8 cellular contexts compared by ENCODE assay signal in the genomic region with DNA sequence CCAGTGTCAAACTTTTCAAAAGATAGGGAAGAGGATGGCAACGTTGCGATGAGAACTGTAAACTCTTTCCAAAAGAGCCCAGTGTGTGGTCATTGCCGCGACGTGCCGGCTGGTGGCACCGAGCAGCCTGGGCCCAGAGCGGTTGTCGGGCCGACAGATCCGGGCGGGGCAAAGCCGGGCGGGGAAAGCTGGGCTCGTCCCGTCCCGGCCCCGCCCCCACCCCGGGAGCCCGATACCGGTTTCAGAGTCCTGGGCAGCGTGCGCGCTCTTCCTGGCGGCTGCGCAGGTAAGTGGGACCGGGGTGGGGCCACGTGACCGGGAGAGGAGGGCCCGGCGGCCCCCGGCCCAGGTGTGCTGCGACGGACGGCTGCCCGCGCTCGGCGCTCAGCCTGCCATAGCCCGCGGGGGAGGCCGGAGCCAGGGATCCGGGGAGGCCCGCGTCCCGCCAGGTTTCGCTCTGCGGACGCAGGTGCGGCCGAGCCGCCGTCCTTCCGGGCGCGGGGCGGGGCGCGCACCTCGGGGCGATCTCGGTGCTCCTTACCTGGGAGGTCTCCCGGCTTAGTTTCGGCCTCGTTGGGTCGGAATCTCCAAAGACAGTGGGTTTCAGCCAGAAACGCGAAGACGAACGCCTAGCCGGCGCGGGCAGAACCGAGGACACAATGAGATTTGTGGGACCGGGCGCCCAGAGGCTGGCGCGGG. TPM values are rescaled to one million over a fixed set of nuclear protein-coding genes. Genes with fewer than 3 reads are reported as not detected.
DNase-seq lines count a peak whose midpoint lies in the region; ATAC-seq and TF ChIP-seq lines count a peak whose summit lies in the region.

A gene with protein sequence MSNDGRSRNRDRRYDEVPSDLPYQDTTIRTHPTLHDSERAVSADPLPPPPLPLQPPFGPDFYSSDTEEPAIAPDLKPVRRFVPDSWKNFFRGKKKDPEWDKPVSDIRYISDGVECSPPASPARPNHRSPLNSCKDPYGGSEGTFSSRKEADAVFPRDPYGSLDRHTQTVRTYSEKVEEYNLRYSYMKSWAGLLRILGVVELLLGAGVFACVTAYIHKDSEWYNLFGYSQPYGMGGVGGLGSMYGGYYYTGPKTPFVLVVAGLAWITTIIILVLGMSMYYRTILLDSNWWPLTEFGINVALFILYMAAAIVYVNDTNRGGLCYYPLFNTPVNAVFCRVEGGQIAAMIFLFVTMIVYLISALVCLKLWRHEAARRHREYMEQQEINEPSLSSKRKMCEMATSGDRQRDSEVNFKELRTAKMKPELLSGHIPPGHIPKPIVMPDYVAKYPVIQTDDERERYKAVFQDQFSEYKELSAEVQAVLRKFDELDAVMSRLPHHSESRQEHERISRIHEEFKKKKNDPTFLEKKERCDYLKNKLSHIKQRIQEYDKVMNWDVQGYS (plus strand): TSS at position 232 of the 699 bp plus-strand sequence. CDS start 4,270 bp downstream, outside the sequence.

- DNase-seq in OCI-LY7 (ENCODE audit: low spot score) (no peak), heart right ventricle (peak; percentile 49 to 69), progenitor cell of endocrine pancreas (ENCODE audit: low spot score, unreplicated experiment) (peak; percentile 86), aorta (peak; percentile 73 to 84), T1000 (lab: John Stamatoyannopoulos, UW) (no peak)
- DNase-seq in activated naive CD8-positive, alpha-beta T cell treated with anti-CD3 and anti-CD28 coated beads, Interleukin-2, amount 50 U/mL, for 24 hours = peak; percentile 46

- CTCF ChIA-PET in OCI-LY7 (lab: Charles Lee; ENCODE audit: unreplicated experiment) = no interaction called here

- H3K4me1 Mint-ChIP-seq in activated naive CD8-positive, alpha-beta T cell treated with anti-CD3 and anti-CD28 coated beads, Interleukin-2, amount 50 U/mL, for 24 hours = peaks cover 5% of the 10 kb centered on the region
- peaks cover 18% of the 10 kb centered on the region for H3K4me1 Mint-ChIP-seq in progenitor cell of endocrine pancreas (ENCODE audit: low read depth)

- peaks cover 73% of the 10 kb centered on the region for H3K36me3 ChIP-seq in OCI-LY7 (ENCODE audit: insufficient read depth, low read length)
- peaks cover 0 to 49% (median 8%) of the 10 kb centered on the region in 9 donors for H3K36me3 ChIP-seq in heart right ventricle
- no peaks in the 10 kb centered on the region for H3K36me3 ChIP-seq in aorta (ENCODE audit: control insufficient read depth in 1 of 2, insufficient read depth in 2 of 2, low read length in 1 of 2)

- no peaks in the 10 kb centered on the region for H3K4me1 ChIP-seq in OCI-LY7 (ENCODE audit: insufficient read depth, low read length, poor library complexity, severe bottlenecking)
- H3K4me1 ChIP-seq in heart right ventricle = peaks cover 0 to 11% (median 0%) of the 10 kb centered on the region in 9 donors
- H3K4me1 ChIP-seq in aorta (ENCODE audit: control insufficient read depth in 1 of 2, insufficient read depth in 2 of 2, low read length in 2 of 2) = no peaks in the 10 kb centered on the region

- TF ChIP-seq CTCF in GM12874 (IDR thresholded peaks at IDR 0.05; ENCODE audit: insufficient read depth, low read depth, low read length) = peak; percentile 45
- no peak for TF ChIP-seq CTCF in OCI-LY7 (conservative IDR thresholded peaks at IDR 0.05; ENCODE audit: low read length)
- TF ChIP-seq CTCF in heart right ventricle (IDR thresholded peaks at IDR 0.05) = peak in 5 of 9 donors; percentile 27 to 42 (median 35)
- TF ChIP-seq CTCF in progenitor cell of endocrine pancreas (IDR thresholded peaks at IDR 0.05; ENCODE audit: unreplicated experiment) = peak; percentile 56

- H3K9me3 ChIP-seq in OCI-LY7 (ENCODE audit: low read length) (no peaks in the 10 kb centered on the region), heart right ventricle (no peaks in the 10 kb centered on the region), aorta (ENCODE audit: control insufficient read depth, low read length) (no peaks in the 10 kb centered on the region)

- intact Hi-C loops in OCI-LY7 (cut with micrococcal nuclease; ENCODE audit: unreplicated experiment) = loop anchor here (5.0 kb wide), 1 partner anchor 323 kb away; the partner anchor contains the start of gene SLC30A5
- intact Hi-C loops in heart right ventricle (cut with DNase I) = no loop called here
- intact Hi-C loops in aorta (cut with DNase I) = no loop called here

- no peaks in the 10 kb centered on the region for H3K9me3 Mint-ChIP-seq in activated naive CD8-positive, alpha-beta T cell treated with anti-CD3 and anti-CD28 coated beads, Interleukin-2, amount 50 U/mL, for 24 hours
- peaks cover 4% of the 10 kb centered on the region for H3K9me3 Mint-ChIP-seq in progenitor cell of endocrine pancreas (ENCODE audit: low read depth)

- 12 to 27% methylated on average over 66 to 78 of the region's 78 CpGs for WGBS in heart right ventricle, 2 donors
- WGBS in aorta, 2 donors = 17 to 20% methylated on average over 63 to 78 of the region's 78 CpGs

- no TSS peak for BruUV-seq in OCI-LY7 (replicated peaks; lab: Mats Ljungman, UMichigan)

- peaks cover 0 to 12% (median 0%) of the 10 kb centered on the region in 7 donors for H3K27me3 ChIP-seq in heart right ventricle
- no peaks in the 10 kb centered on the region for H3K27me3 ChIP-seq in aorta (ENCODE audit: control insufficient read depth in 1 of 2, insufficient read depth in 2 of 2, low read length in 1 of 2)

- H3K79me2 ChIP-seq in OCI-LY7 (ENCODE audit: insufficient read depth, low read depth, low read length) = no peaks in the 10 kb centered on the region

- peak within 1 kb of the TSS; percentile 45 for H3K4me3 Mint-ChIP-seq in activated naive CD8-positive, alpha-beta T cell treated with anti-CD3 and anti-CD28 coated beads, Interleukin-2, amount 50 U/mL, for 24 hours
- peak within 1 kb of the TSS; percentile 98 for H3K4me3 Mint-ChIP-seq in progenitor cell of endocrine pancreas (ENCODE audit: low read depth)

- H3K4me3 ChIP-seq in OCI-LY7 (ENCODE audit: low read depth, low read length, poor library complexity, severe bottlenecking) (no peak within 1 kb of the TSS), heart right ventricle (peak within 1 kb of the TSS in 9 of 10 donors; percentile 39 to 69 (median 61)), aorta (ENCODE audit: low read length in 2 of 2) (peak within 1 kb of the TSS in 1 of 2 donors; percentile 23)

- H2AFZ ChIP-seq in OCI-LY7 (ENCODE audit: low read length) = no peak within 1 kb of the TSS

- peak within 1 kb of the TSS; percentile 22; the same call in 1 of the 2 replicates for H3K4me2 ChIP-seq in OCI-LY7 (ENCODE audit: low read length)

- H3K36me3 Mint-ChIP-seq in activated naive CD8-positive, alpha-beta T cell treated with anti-CD3 and anti-CD28 coated beads, Interleukin-2, amount 50 U/mL, for 24 hours (ENCODE audit: low read depth) = peaks cover 26% of the 10 kb centered on the region
- H3K36me3 Mint-ChIP-seq in progenitor cell of endocrine pancreas (ENCODE audit: insufficient read depth) = peaks cover 26% of the 10 kb centered on the region

- no peaks in the 10 kb centered on the region for H3K9me2 ChIP-seq in OCI-LY7 (ENCODE audit: insufficient read depth, low read length)

- H3K27ac ChIP-seq in OCI-LY7 (ENCODE audit: low read depth, low read length, poor library complexity, severe bottlenecking) (no peak within 1 kb of the TSS), heart right ventricle (no peak within 1 kb of the TSS), aorta (ENCODE audit: low read depth in 1 of 2, low read length in 2 of 2) (no peak within 1 kb of the TSS)

- POLR2A ChIA-PET in OCI-LY7 (lab: Charles Lee) = no interaction called here

- H3K27ac Mint-ChIP-seq in activated naive CD8-positive, alpha-beta T cell treated with anti-CD3 and anti-CD28 coated beads, Interleukin-2, amount 50 U/mL, for 24 hours = no peak within 1 kb of the TSS
- H3K27ac Mint-ChIP-seq in progenitor cell of endocrine pancreas = peak within 1 kb of the TSS; percentile 99

- ATAC-seq in HG02943 (IDR thresholded peaks at IDR 0.05; ENCODE audit: low read depth, unreplicated experiment) = peak; percentile 74
- peak; percentile 87 for ATAC-seq in activated naive CD8-positive, alpha-beta T cell treated with anti-CD3 and anti-CD28 coated beads, Interleukin-2, amount 50 U/mL, for 24 hours
- peak; percentile 82 to 97 (median 92) for ATAC-seq in heart right ventricle
- ATAC-seq in aorta (ENCODE audit: low FRiP score) = peak; percentile 75

- no peaks in the 10 kb centered on the region for H3K27me3 Mint-ChIP-seq in activated naive CD8-positive, alpha-beta T cell treated with anti-CD3 and anti-CD28 coated beads, Interleukin-2, amount 50 U/mL, for 24 hours
- H3K27me3 Mint-ChIP-seq in progenitor cell of endocrine pancreas = no peaks in the 10 kb centered on the region

- H4K20me1 ChIP-seq in OCI-LY7 (ENCODE audit: insufficient read depth, low read length) = no peaks in the 10 kb centered on the region

RNA-seq across cellular contexts. Expression of the gene that starts here (rescaled TPM):
- total RNA-seq in OCI-LY7 (2014; rRNA removed; shearing (Covaris generic)) = 0.57 and 0.82 TPM in 2 replicates
- total RNA-seq in OCI-LY7 (2022) = 1.2 and 2.0 TPM in 2 replicates
- 1 to 10 TPM in 9 of 10 donors, under 1 TPM in 1; 0.80 to 2.1 (median 1.5) TPM for total RNA-seq in heart right ventricle
- under 1 TPM; 0.22 to 0.25 TPM for polyA plus RNA-seq in heart right ventricle
- total RNA-seq in progenitor cell of endocrine pancreas = 67.0 and 71.6 TPM in 2 replicates
- 1 to 10 TPM in 1 of 2 donors, under 1 TPM in 1; 0.97 to 1.1 TPM for total RNA-seq in aorta
- 1 to 10 TPM in 1 of 2 donors, not detected in 1; 1.4 TPM for polyA plus RNA-seq in aorta

Comparison
In these comparisons a context has a peak if more than half of its experiments do, and no peak if none do; other contexts are left out.
1. RNA of the gene that starts here (total RNA-seq): 67.0 to 71.6 TPM in progenitor cell of endocrine pancreas; 0.80 to 2.1 TPM in heart right ventricle, 0.57 to 2.0 TPM in OCI-LY7 and 0.97 to 1.1 TPM in aorta; every median in the first group is over 10 times any median in the second.
2. DNase-seq: peak in activated naive CD8-positive, alpha-beta T cell treated with anti-CD3 and anti-CD28 coated beads, Interleukin-2, amount 50 U/mL, for 24 hours (single experiment), heart right ventricle (2 of 2), progenitor cell of endocrine pancreas (single experiment) and aorta (2 of 2); none in OCI-LY7 (single experiment) and T1000 (single experiment).
3. Peak in every context shown above with its lines, with median percentiles within 50 percentile points of each other: ATAC-seq.